8 cellular contexts compared by ENCODE assay signal in genomic region chr9:136949817-136950655, GRCh38. TPM values are rescaled to one million over a fixed set of nuclear protein-coding genes. Genes with fewer than 3 reads are reported as not detected.
A peak's percentile ranks its signal among the peaks of the same experiment; 100 is the strongest.
DNase-seq lines count a peak whose midpoint lies in the region; ATAC-seq, FAIRE-seq and TF ChIP-seq lines count a peak whose summit lies in the region.

No MANE protein-coding gene starts in this region.

- peaks cover 22% of the 10 kb centered on the region for H3K4me1 ChIP-seq in mononuclear cell (ENCODE audit: insufficient read depth, low read length)

- FAIRE-seq in HTR-8/SVneo (lab: Jason Lieb, UNC) = peak; percentile 81

- peak; percentile 95 for DNase-seq in Caki2 (ENCODE audit: low read depth)
- peak; percentile 98 for DNase-seq in HTR-8/SVneo (ENCODE audit: insufficient read length, low spot score)
- DNase-seq in NOMO-1 treated with dmso at 0.1 percent for 144 hours (lab: John Stamatoyannopoulos, UW; ENCODE audit: unreplicated experiment) = peak; percentile 97
- peak; percentile 96 for DNase-seq in activated CD8-positive, alpha-beta memory T cell treated with anti-CD3 and anti-CD28 coated beads, Interleukin-2, amount 50 U/mL, for 48 hours
- peak; percentile 93 for DNase-seq in epithelial cell of esophagus (ENCODE audit: low read depth)
- peak; percentile 90 to 96 for DNase-seq in stimulated activated CD8-positive, alpha-beta memory T cell treated with anti-CD3 and anti-CD28 coated beads, Interleukin-2, amount 100 ng/mL, for 48 hours (ENCODE audit: low read depth in 2 of 2)

- peak; percentile 73 for ATAC-seq in GM21360 (IDR thresholded peaks at IDR 0.05; ENCODE audit: unreplicated experiment)

- in situ Hi-C loops in Caki2 (cut with HindIII; ENCODE audit: low pct_unique_long_range_greater_than_20kb, low sequenced_read_pairs) = no loop called here

- H3K27me3 ChIP-seq in mononuclear cell (ENCODE audit: insufficient read depth, low read length) = no peaks in the 10 kb centered on the region

- H3K4me3 ChIP-seq in epithelial cell of esophagus (ENCODE audit: low read length) = peak overlapping the region; percentile 70
- peak overlapping the region; percentile 46 for H3K4me3 ChIP-seq in mononuclear cell (ENCODE audit: low read length)

- no peaks in the 10 kb centered on the region for H3K9me3 ChIP-seq in mononuclear cell (ENCODE audit: low read depth, low read length)

- TF ChIP-seq CTCF in epithelial cell of esophagus (IDR thresholded peaks at IDR 0.05; ENCODE audit: insufficient read depth, low read depth, low read length, missing control alignments) = peak; percentile 9

RNA-seq across cellular contexts. Expression of gene LCN12, which starts 2.0 kb away (rescaled TPM):
- total RNA-seq in Caki2 (2014; rRNA removed; shearing (Covaris generic); ENCODE audit: low replicate concordance) = not detected in 2 replicates
- not detected for total RNA-seq in mononuclear cell

RNA-seq across cellular contexts. Expression of gene C8G, which starts 5.0 kb away (rescaled TPM):
- not detected in 2 replicates for total RNA-seq in Caki2 (2014; rRNA removed; shearing (Covaris generic); ENCODE audit: low replicate concordance)
- total RNA-seq in mononuclear cell = not detected

RNA-seq across cellular contexts. Expression of gene FBXW5, which starts 5.5 kb away (rescaled TPM):
- total RNA-seq in Caki2 (2014; rRNA removed; shearing (Covaris generic); ENCODE audit: low replicate concordance) = 139 and 152 TPM in 2 replicates
- total RNA-seq in mononuclear cell = 67.6 TPM

RNA-seq across cellular contexts. Expression of gene PTGDS, which starts 27.3 kb away (rescaled TPM):
- total RNA-seq in Caki2 (2014; rRNA removed; shearing (Covaris generic); ENCODE audit: low replicate concordance) = not detected in 2 replicates
- total RNA-seq in mononuclear cell = 10.8 TPM

RNA-seq across cellular contexts. Expression of gene LCNL1, which starts 32.8 kb away (rescaled TPM):
- not detected in 2 replicates for total RNA-seq in Caki2 (2014; rRNA removed; shearing (Covaris generic); ENCODE audit: low replicate concordance)
- 0.10 TPM for total RNA-seq in mononuclear cell

Comparison
In these comparisons a context has a peak if more than half of its experiments do, and no peak if none do; other contexts are left out.
1. Peak in every context shown above with its lines: DNase-seq, ATAC-seq and H3K4me3 ChIP-seq.